ENCODE assay signal across 26 cellular contexts in the genomic region with DNA sequence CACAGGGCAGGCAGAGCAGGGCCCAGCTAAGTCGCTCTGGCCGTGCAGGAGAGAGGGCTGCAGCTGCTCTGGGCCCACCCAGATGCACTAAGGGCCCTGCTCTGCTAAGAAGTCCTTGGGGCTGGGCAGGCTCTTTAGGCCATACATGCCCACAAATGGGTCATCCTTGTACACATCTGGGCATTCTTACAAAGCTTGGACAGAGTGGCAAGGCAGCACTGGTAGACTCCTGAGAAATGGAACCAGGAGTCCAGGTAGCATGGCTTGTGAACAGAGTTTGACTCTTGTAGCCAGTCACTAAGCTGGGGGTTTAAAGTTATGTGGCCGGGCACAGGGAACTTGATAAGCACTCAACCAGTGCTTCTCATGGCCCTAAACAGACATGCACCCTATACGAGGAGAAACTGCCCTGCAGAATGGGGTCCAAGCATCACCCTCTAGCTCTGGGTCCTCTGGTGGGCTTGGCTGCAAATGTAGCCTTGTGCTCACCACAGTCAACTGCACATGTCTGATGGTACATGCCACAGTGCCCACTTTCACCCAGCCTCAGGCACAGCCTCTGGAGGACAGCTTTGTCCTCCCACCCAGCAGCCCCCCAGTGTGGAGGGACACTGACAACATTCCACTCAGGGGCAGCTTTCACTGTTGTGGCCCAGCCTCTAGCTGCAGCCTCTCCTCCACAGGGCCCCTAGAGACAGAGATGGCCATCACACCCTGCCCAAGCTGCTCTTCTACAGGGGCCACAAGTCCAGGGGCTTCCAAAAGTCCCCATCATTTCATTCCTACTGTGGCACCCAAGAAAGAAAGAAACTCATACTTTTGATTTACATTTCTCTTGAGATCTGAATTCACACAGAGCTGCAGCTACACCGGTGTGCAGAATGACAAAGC.
DNase-seq lines count a peak whose midpoint lies in the region; ATAC-seq, FAIRE-seq and TF ChIP-seq lines count a peak whose summit lies in the region.
"Had no signal": no experiment of that assay in that cellular context is flagged by ENCODE, and none has a peak within 500 bp of the region (broad histone marks: within the 10 kb centered on the region; RNA-seq: fewer than 3 reads in every experiment).

No MANE protein-coding gene starts in this region.

- DNase-seq in Right ventricle myocardium inferior (ENCODE audit: missing footprints) (peak; percentile 9), left ventricle myocardium inferior (no peak), K562 (ENCODE audit: extremely low read depth in 1 of 4, low spot score in 3 of 4) (no peak), left lung (peak; percentile 20 to 39), spleen (peak; percentile 41), NOMO-1 treated with dmso at 0.1 percent for 144 hours (lab: John Stamatoyannopoulos, UW; ENCODE audit: unreplicated experiment) (no peak), NCI-H226 (no peak)
- DNase-seq: AML-193; C1 segment of cervical spinal cord; CD4-positive, alpha-beta memory T cell; COR-L47; DMS 273 treated with DMSO at 0.1 percent for 48 hours; DMS79 treated with DMSO at 0.1 percent for 48 hours; HCEC 1CT; KG1; MM.1S; NCI-H2029; NCI-H526 treated with DMSO at 0.1 percent for 48 hours; SHP77 treated with DMSO at 0.1 percent for 48 hours had no signal

- POLR2A ChIA-PET in K562 (lab: Yijun Ruan, JAX) = interaction anchor here (0.6 to 4.3 kb wide), 5 partner anchors 10 to 683 kb away, joined by 3 to 37 read pairs (median 13); no protein-coding TSS in a partner anchor

- TF ChIP-seq EP300 in K562 (IDR thresholded peaks at IDR 0.05; ENCODE audit: low read length) = no peak

- ATAC-seq in Right ventricle myocardium inferior (no peak), K562 (no peak), left lung (no peak)
- ATAC-seq: A549, Panc1 had no signal

- H3K4me1 ChIP-seq in left ventricle myocardium inferior (peaks cover 6% of the 10 kb centered on the region), K562 (replicated peaks in 1 of 2; ENCODE audit: control insufficient read depth in 2 of 2, insufficient read depth in 2 of 2, low read length in 2 of 2) (peaks cover 0 to 2% of the 10 kb centered on the region in 2 experiments; a peak in 2 of 5 replicates), left lung (no peaks in the 10 kb centered on the region), spleen (no peaks in the 10 kb centered on the region)
- H3K4me1 ChIP-seq: A549 had no signal

- H3K9me3 ChIP-seq in left ventricle myocardium inferior (replicated peaks) (no peaks in the 10 kb centered on the region), K562 (replicated peaks; ENCODE audit: control insufficient read depth, insufficient read depth, low read depth, low read length) (no peaks in the 10 kb centered on the region), left lung (no peaks in the 10 kb centered on the region), spleen (no peaks in the 10 kb centered on the region)
- H3K9me3 ChIP-seq: A549 had no signal

- H3K9me1 ChIP-seq in K562 (ENCODE audit: control insufficient read depth, insufficient read depth, low read length) = peaks cover 6% of the 10 kb centered on the region

- H3K27ac ChIP-seq in left ventricle myocardium inferior (replicated peaks) = no peak overlapping the region
- H3K27ac ChIP-seq in K562 (ENCODE audit: extremely low read depth, low read depth, low read length) = no peak overlapping the region
- H3K27ac ChIP-seq in left lung = no peak overlapping the region
- no peak overlapping the region for H3K27ac ChIP-seq in spleen
- H3K27ac ChIP-seq: A549, RWPE1 had no signal

- H3K79me2 ChIP-seq in K562 (ENCODE audit: control insufficient read depth, insufficient read depth, low read length) = no peaks in the 10 kb centered on the region

- no peak overlapping the region for H3K9ac ChIP-seq in K562 (ENCODE audit: insufficient read depth in 1 of 2, low read depth in 2 of 2, low read length in 2 of 2)

- in situ Hi-C loops in K562 (cut with MboI) = no loop called here

- intact Hi-C loops in Right ventricle myocardium inferior (cut with DNase I) = no loop called here
- intact Hi-C loops in left ventricle myocardium inferior (cut with micrococcal nuclease) = no loop called here
- intact Hi-C loops in K562 (cut with micrococcal nuclease) = no loop called here
- intact Hi-C loops in left lung (cut with DNase I) = no loop called here
- intact Hi-C loops in spleen (cut with DNase I; ENCODE audit: low total_unique reads) = no loop called here

- BruUV-seq in K562 (replicated peaks; lab: Mats Ljungman, UMichigan) = no TSS peak

- TF ChIP-seq POLR2A in K562 (conservative IDR thresholded peaks at IDR 0.05) = no peak
- no peak for TF ChIP-seq POLR2A in spleen (IDR thresholded peaks at IDR 0.05)

- H3K27me3 ChIP-seq in left ventricle myocardium inferior (ENCODE audit: low read depth) (no peaks in the 10 kb centered on the region), K562 (ENCODE audit: control insufficient read depth in 2 of 2, insufficient read depth in 2 of 2, low read length in 2 of 2) (no peaks in the 10 kb centered on the region), left lung (no peaks in the 10 kb centered on the region), spleen (replicated peaks in 1 of 7) (no peaks in the 10 kb centered on the region)

- H3K36me3 ChIP-seq in left ventricle myocardium inferior (peaks cover 88% of the 10 kb centered on the region), K562 (ENCODE audit: control insufficient read depth, insufficient read depth, low read length) (peaks cover 93% of the 10 kb centered on the region), left lung (peaks cover 0 to 99% of the 10 kb centered on the region in 2 donors), spleen (peaks cover 18 to 100% (median 89%) of the 10 kb centered on the region in 6 donors)

- FAIRE-seq in K562 (lab: Jason Lieb, UNC) = no peak
- FAIRE-seq: A549, GM12892, GM19239, H1, HTR-8/SVneo had no signal

- TF ChIP-seq CTCF in left ventricle myocardium inferior (IDR thresholded peaks at IDR 0.05; ENCODE audit: borderline replicate concordance) = no peak
- TF ChIP-seq CTCF in K562 (IDR thresholded peaks at IDR 0.05 in 2 of 3, conservative IDR thresholded peaks at IDR 0.05 in 1 of 3; ENCODE audit: insufficient read depth in 2 of 3, low read depth in 1 of 3, low read length in 3 of 3) = no peak
- TF ChIP-seq CTCF in left lung (IDR thresholded peaks at IDR 0.05) = no peak
- TF ChIP-seq CTCF in spleen (IDR thresholded peaks at IDR 0.05 in 8 of 11, conservative IDR thresholded peaks at IDR 0.05 in 3 of 11) = no peak

- H3K4me3 ChIP-seq in left ventricle myocardium inferior (no peak overlapping the region), K562 (no peak overlapping the region), left lung (no peak overlapping the region), spleen (no peak overlapping the region)
- H3K4me3 ChIP-seq: A549 had no signal

- H4K20me1 ChIP-seq in K562 (replicated peaks; ENCODE audit: control insufficient read depth, insufficient read depth, low read length) = peaks cover 18% of the 10 kb centered on the region; the same call in 1 of the 2 replicates

- 96% methylated on average over 5 of the region's 5 CpGs for WGBS in K562 (ENCODE audit: insufficient coverage, low coverage, missing lambda C conversion rate)
- 92 to 100% (median 97%) methylated on average over 5 of the region's 5 CpGs for WGBS in spleen, 5 donors

- CTCF ChIA-PET in K562 (lab: Yijun Ruan, JAX; ENCODE audit: low intra/inter-chr PET ratio) = no interaction called here

- no peak for TF ChIP-seq RAD21 in K562 (CRISPR knock-in tag; conservative IDR thresholded peaks at IDR 0.05 in 1 of 2, IDR thresholded peaks at IDR 0.05 in 1 of 2)

- no peak overlapping the region for H2AFZ ChIP-seq in K562 (ENCODE audit: low read depth, low read length)

- no peak overlapping the region for H3K4me2 ChIP-seq in K562 (ENCODE audit: insufficient read depth, low read length)
- H3K4me2 ChIP-seq: A549 had no signal

TF ChIP-seq in K562, 482 proteins besides CTCF, POLR2A, EP300 and RAD21 (continues in another document):
- peak; percentile 74; the same call in 1 of the 2 replicates for TF ChIP-seq ZNF133 (CRISPR knock-in tag; IDR thresholded peaks at IDR 0.05)
- TF ChIP-seq PURB (CRISPR knock-in tag; IDR thresholded peaks at IDR 0.05; ENCODE audit: low read depth) = peak; percentile 94; the same call in 1 of the 2 replicates
- TF ChIP-seq, protein P1, sequence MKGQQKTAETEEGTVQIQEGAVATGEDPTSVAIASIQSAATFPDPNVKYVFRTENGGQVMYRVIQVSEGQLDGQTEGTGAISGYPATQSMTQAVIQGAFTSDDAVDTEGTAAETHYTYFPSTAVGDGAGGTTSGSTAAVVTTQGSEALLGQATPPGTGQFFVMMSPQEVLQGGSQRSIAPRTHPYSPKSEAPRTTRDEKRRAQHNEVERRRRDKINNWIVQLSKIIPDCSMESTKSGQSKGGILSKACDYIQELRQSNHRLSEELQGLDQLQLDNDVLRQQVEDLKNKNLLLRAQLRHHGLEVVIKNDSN (CRISPR knock-in tag; IDR thresholded peaks at IDR 0.05) = no peak
- no peak for TF ChIP-seq GATAD2A (IDR thresholded peaks at IDR 0.05)
- TF ChIP-seq, protein P2, sequence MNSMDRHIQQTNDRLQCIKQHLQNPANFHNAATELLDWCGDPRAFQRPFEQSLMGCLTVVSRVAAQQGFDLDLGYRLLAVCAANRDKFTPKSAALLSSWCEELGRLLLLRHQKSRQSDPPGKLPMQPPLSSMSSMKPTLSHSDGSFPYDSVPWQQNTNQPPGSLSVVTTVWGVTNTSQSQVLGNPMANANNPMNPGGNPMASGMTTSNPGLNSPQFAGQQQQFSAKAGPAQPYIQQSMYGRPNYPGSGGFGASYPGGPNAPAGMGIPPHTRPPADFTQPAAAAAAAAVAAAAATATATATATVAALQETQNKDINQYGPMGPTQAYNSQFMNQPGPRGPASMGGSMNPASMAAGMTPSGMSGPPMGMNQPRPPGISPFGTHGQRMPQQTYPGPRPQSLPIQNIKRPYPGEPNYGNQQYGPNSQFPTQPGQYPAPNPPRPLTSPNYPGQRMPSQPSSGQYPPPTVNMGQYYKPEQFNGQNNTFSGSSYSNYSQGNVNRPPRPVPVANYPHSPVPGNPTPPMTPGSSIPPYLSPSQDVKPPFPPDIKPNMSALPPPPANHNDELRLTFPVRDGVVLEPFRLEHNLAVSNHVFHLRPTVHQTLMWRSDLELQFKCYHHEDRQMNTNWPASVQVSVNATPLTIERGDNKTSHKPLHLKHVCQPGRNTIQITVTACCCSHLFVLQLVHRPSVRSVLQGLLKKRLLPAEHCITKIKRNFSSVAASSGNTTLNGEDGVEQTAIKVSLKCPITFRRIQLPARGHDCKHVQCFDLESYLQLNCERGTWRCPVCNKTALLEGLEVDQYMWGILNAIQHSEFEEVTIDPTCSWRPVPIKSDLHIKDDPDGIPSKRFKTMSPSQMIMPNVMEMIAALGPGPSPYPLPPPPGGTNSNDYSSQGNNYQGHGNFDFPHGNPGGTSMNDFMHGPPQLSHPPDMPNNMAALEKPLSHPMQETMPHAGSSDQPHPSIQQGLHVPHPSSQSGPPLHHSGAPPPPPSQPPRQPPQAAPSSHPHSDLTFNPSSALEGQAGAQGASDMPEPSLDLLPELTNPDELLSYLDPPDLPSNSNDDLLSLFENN (IDR thresholded peaks at IDR 0.05; ENCODE audit: low read depth in 2 of 2, low read length in 2 of 2) = no peak
- TF ChIP-seq ZC3H4 (CRISPR knock-in tag; IDR thresholded peaks at IDR 0.05; ENCODE audit: borderline replicate concordance) = 0 out of 2 replicates have a peak, but pooled peaks have one; percentile 18
- TF ChIP-seq MYNN (IDR thresholded peaks at IDR 0.05) = no peak
- TF ChIP-seq MYNN (CRISPR knock-in tag; IDR thresholded peaks at IDR 0.05) = 0 out of 2 replicates have a peak, but pooled peaks have one; percentile 41

Comparison
In these comparisons a context has a peak if more than half of its experiments do, and no peak if none do; other contexts are left out.
1. DNase-seq: peak in Right ventricle myocardium inferior (single experiment), left lung (2 of 2) and spleen (single experiment); none in left ventricle myocardium inferior (single experiment), K562 (0 of 4), NOMO-1 treated with dmso at 0.1 percent for 144 hours (single experiment) and NCI-H226 (single experiment).